ENCODE assay signal across 8 cellular contexts in genomic region chr2:197255550-197255949, GRCh38.
A peak's percentile ranks its signal among the peaks of the same experiment; 100 is the strongest.
DNase-seq lines count a peak whose midpoint lies in the region; ATAC-seq lines count a peak whose summit lies in the region.

No MANE protein-coding gene starts in this region.

- DNase-seq in T follicular helper cell (ENCODE audit: low read depth) = peak; percentile 47
- DNase-seq in activated naive CD8-positive, alpha-beta T cell treated with anti-CD3 and anti-CD28 coated beads, Interleukin-2, amount 50 U/mL, for 16 hours (ENCODE audit: low read depth, low spot score) = peak; percentile 18
- DNase-seq in islet precursor cell = peak; percentile 69
- DNase-seq in stimulated activated CD4-positive, alpha-beta T cell treated with anti-CD3 and anti-CD28 coated beads, Interleukin-2, amount 100 ng/mL, for 48 hours = peak; percentile 60 to 67
- DNase-seq in NCI-H1105 treated with DMSO at 0.1 percent for 48 hours (lab: John Stamatoyannopoulos, UW) = no peak
- no peak for DNase-seq in NCI-H524 (lab: John Stamatoyannopoulos, UW)

- peak; percentile 92 for ATAC-seq in GM18907 (IDR thresholded peaks at IDR 0.05; ENCODE audit: unreplicated experiment)
- peak; percentile 86 for ATAC-seq in HG03097 (IDR thresholded peaks at IDR 0.05; ENCODE audit: low FRiP score, unreplicated experiment)

Comparison
In these comparisons a context has a peak if more than half of its experiments do, and no peak if none do; other contexts are left out.
1. DNase-seq: peak in T follicular helper cell (single experiment), activated naive CD8-positive, alpha-beta T cell treated with anti-CD3 and anti-CD28 coated beads, Interleukin-2, amount 50 U/mL, for 16 hours (single experiment), islet precursor cell (single experiment) and stimulated activated CD4-positive, alpha-beta T cell treated with anti-CD3 and anti-CD28 coated beads, Interleukin-2, amount 100 ng/mL, for 48 hours (2 of 2); none in NCI-H1105 treated with DMSO at 0.1 percent for 48 hours (single experiment) and NCI-H524 (0 of 2).